24 cellular contexts compared by ENCODE assay signal in the genomic region with DNA sequence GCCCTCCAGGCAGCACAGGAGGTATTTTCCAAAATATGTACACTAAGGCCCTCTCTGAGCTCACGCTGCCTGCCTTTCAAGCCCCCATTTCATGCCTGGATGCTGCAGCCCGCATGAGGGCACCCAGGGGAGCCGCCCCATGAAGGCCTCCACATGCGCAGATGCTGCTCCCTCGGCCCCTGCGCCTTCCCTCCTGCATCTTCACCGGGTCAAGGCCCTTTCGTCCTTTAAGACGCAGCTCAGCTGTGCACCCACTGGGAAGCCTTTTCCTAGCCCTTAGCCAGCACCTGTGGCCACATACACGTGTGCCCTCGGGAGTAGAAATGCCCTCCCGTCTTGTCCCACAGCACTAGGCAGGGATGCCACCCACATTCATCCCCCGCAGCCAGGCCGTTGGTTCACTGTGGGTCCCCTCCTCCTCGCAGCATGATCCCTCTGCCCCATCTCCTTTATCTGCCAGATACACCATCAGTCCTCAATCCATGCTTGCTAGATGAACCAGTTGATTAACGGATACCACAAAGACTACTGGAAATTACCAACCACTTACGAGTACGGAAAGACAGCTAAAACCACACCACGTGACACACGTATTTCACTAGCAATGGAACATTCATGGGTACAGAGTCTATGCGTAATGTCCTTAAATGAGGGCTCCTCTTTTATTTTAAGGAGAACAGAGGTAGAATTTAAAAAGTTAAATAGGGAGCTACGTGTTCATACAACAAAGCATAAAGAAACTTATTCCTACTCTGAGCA.
A peak's percentile ranks its signal among the peaks of the same experiment; 100 is the strongest.
DNase-seq lines count a peak whose midpoint lies in the region; ATAC-seq and TF ChIP-seq lines count a peak whose summit lies in the region.
"Had no signal": no experiment of that assay in that cellular context is flagged by ENCODE, and none has a peak within 500 bp of the region (broad histone marks: within the 10 kb centered on the region; RNA-seq: fewer than 3 reads in every experiment).

No MANE protein-coding gene starts in this region.

- H3K4me1 Mint-ChIP-seq in CD14-positive monocyte (no peaks in the 10 kb centered on the region), H9 (peaks cover 7 to 13% of the 10 kb centered on the region in 2 experiments)
- H3K4me1 Mint-ChIP-seq in naive thymus-derived CD4-positive, alpha-beta T cell: no peaks in the 10 kb centered on the region
- H3K4me1 Mint-ChIP-seq: activated CD4-positive, alpha-beta memory T cell treated with anti-CD3 and anti-CD28 coated beads, Interleukin-2, amount 10 ng/mL, durations not matched to agents 7 days and 5 days had no signal

- H3K79me2 ChIP-seq in H9 (ENCODE audit: insufficient read depth, low read length) (no peaks in the 10 kb centered on the region), parathyroid adenoma (peaks cover 4% of the 10 kb centered on the region)

- H2BK12ac ChIP-seq in H9 (ENCODE audit: insufficient read length, low read depth, low read length): no peak overlapping the region

- H3K27ac ChIP-seq in H9 (ENCODE audit: insufficient read length, low read depth, low read length) (no peak overlapping the region), esophagus muscularis mucosa (replicated peaks in 1 of 4) (peak overlapping the region in 3 of 4 donors; percentile 4 to 52 (median 35)), parathyroid adenoma (peak overlapping the region; percentile 80)
- no peak overlapping the region for H3K27ac ChIP-seq in naive thymus-derived CD4-positive, alpha-beta T cell (ENCODE audit: low read depth, low read length)
- H3K27ac ChIP-seq: C4-2B had no signal

- no peaks in the 10 kb centered on the region for H3K23me2 ChIP-seq in H9 (ENCODE audit: insufficient read length, low read depth, low read length, poor library complexity, severe bottlenecking)

- H4K5ac ChIP-seq in H9 (ENCODE audit: insufficient read length, low read depth, low read length): no peak overlapping the region

- H3T11ph ChIP-seq in H9 (ENCODE audit: low read length): no peak overlapping the region

- no peak overlapping the region for H3K56ac ChIP-seq in H9 (ENCODE audit: insufficient read length, low read depth, low read length)

- H2AK5ac ChIP-seq in H9 (ENCODE audit: insufficient read length, low read length): no peak overlapping the region

- H3K27me3 ChIP-seq in H9 (ENCODE audit: insufficient read depth, low read length): no peaks in the 10 kb centered on the region
- no peaks in the 10 kb centered on the region for H3K27me3 ChIP-seq in esophagus muscularis mucosa
- no peaks in the 10 kb centered on the region for H3K27me3 ChIP-seq in parathyroid adenoma (ENCODE audit: control insufficient read depth, insufficient read depth, low read length)
- no peaks in the 10 kb centered on the region for H3K27me3 ChIP-seq in naive thymus-derived CD4-positive, alpha-beta T cell (ENCODE audit: control insufficient read depth in 2 of 2, insufficient read depth in 2 of 2, low read length in 2 of 2)

- H3K4me3 ChIP-seq in esophagus muscularis mucosa (no peak overlapping the region), parathyroid adenoma (ENCODE audit: low read depth, low read length) (no peak overlapping the region)
- no peak overlapping the region for H3K4me3 ChIP-seq in naive thymus-derived CD4-positive, alpha-beta T cell (ENCODE audit: low read length)
- H3K4me3 ChIP-seq: skin epidermis had no signal

- H3K36me3 Mint-ChIP-seq in CD14-positive monocyte (peaks cover 62 to 73% of the 10 kb centered on the region in 2 donors), H9 (ENCODE audit: insufficient read depth in 1 of 3, low read depth in 3 of 3) (no peaks in the 10 kb centered on the region; a peak in 2 of 7 replicates)
- peaks cover 0 to 2% (median 0%) of the 10 kb centered on the region in 5 donors for H3K36me3 Mint-ChIP-seq in naive thymus-derived CD4-positive, alpha-beta T cell

- intact Hi-C loops in CD14-positive monocyte (cut with micrococcal nuclease): no loop called here
- intact Hi-C loops in esophagus muscularis mucosa (cut with DNase I): no loop called here
- intact Hi-C loops in naive thymus-derived CD4-positive, alpha-beta T cell (cut with micrococcal nuclease): no loop called here

- H3K9me3 Mint-ChIP-seq in CD14-positive monocyte: no peaks in the 10 kb centered on the region
- H3K9me3 Mint-ChIP-seq in H9: no peaks in the 10 kb centered on the region
- H3K9me3 Mint-ChIP-seq in naive thymus-derived CD4-positive, alpha-beta T cell: peaks cover 0 to 12% (median 3%) of the 10 kb centered on the region in 11 donors

- H3K14ac ChIP-seq in H9 (ENCODE audit: insufficient read depth, low read length): no peak overlapping the region

- no peak for TF ChIP-seq CTCF in CD14-positive monocyte (IDR thresholded peaks at IDR 0.05)
- no peak for TF ChIP-seq CTCF in H9 (conservative IDR thresholded peaks at IDR 0.05)
- no peak for TF ChIP-seq CTCF in esophagus muscularis mucosa (IDR thresholded peaks at IDR 0.05)
- no peak for TF ChIP-seq CTCF in parathyroid adenoma (IDR thresholded peaks at IDR 0.05)

- H4K8ac ChIP-seq in H9 (replicated peaks; ENCODE audit: insufficient read length, low read depth, low read length): no peak overlapping the region

- no peak overlapping the region for H2BK20ac ChIP-seq in H9 (ENCODE audit: low read depth, low read length, poor library complexity, severe bottlenecking)

- no peak overlapping the region for H2BK120ac ChIP-seq in H9 (ENCODE audit: low read depth, low read length, poor library complexity, severe bottlenecking)

- H3K4me1 ChIP-seq in H9 (ENCODE audit: insufficient read depth, low read length) (no peaks in the 10 kb centered on the region), esophagus muscularis mucosa (peaks cover 0 to 14% (median 9%) of the 10 kb centered on the region in 4 donors), parathyroid adenoma (peaks cover 33% of the 10 kb centered on the region)
- no peaks in the 10 kb centered on the region for H3K4me1 ChIP-seq in naive thymus-derived CD4-positive, alpha-beta T cell (ENCODE audit: control insufficient read depth in 2 of 2, insufficient read depth in 2 of 2, low read length in 2 of 2)

- H3K4me2 ChIP-seq in H9 (ENCODE audit: insufficient read depth, insufficient read length, low read length): no peak overlapping the region
- peak overlapping the region; percentile 32 for H3K4me2 ChIP-seq in parathyroid adenoma (ENCODE audit: low read length)

- H2AFZ ChIP-seq in H9 (ENCODE audit: low read length) (no peak overlapping the region), parathyroid adenoma (peak overlapping the region; percentile 60)

- no peak for TF ChIP-seq EP300 in esophagus muscularis mucosa (IDR thresholded peaks at IDR 0.05)

- H2BK15ac ChIP-seq in H9 (ENCODE audit: low read depth, low read length): no peak overlapping the region

- H4K20me1 ChIP-seq in H9 (ENCODE audit: control insufficient read depth, insufficient read depth, insufficient read length): no peaks in the 10 kb centered on the region

- H4K91ac ChIP-seq in H9 (ENCODE audit: insufficient read length, low read depth, low read length): no peak overlapping the region

- H3K4me3 Mint-ChIP-seq in CD14-positive monocyte (no peak overlapping the region), H9 (no peak overlapping the region)
- H3K4me3 Mint-ChIP-seq in naive thymus-derived CD4-positive, alpha-beta T cell: no peak overlapping the region
- H3K4me3 Mint-ChIP-seq: activated CD4-positive, alpha-beta memory T cell treated with anti-CD3 and anti-CD28 coated beads, Interleukin-2, amount 10 ng/mL, durations not matched to agents 7 days and 5 days had no signal

- no peak overlapping the region for H2BK5ac ChIP-seq in H9 (ENCODE audit: insufficient read length, low read length)

- H3K18ac ChIP-seq in H9 (ENCODE audit: insufficient read length, low read depth, low read length): no peak overlapping the region

- H3K27ac Mint-ChIP-seq in CD14-positive monocyte: peak overlapping the region in 4 of 7 donors; percentile 36 to 73 (median 54)
- peak overlapping the region in 2 of 3 experiments; percentile 1 to 13; a peak in 2 of 7 replicates for H3K27ac Mint-ChIP-seq in H9
- H3K27ac Mint-ChIP-seq in naive thymus-derived CD4-positive, alpha-beta T cell: no peak overlapping the region
- H3K27ac Mint-ChIP-seq: activated CD4-positive, alpha-beta memory T cell treated with anti-CD3 and anti-CD28 coated beads, Interleukin-2, amount 10 ng/mL, durations not matched to agents 7 days and 5 days had no signal

- POLR2A ChIA-PET in naive thymus-derived CD4-positive, alpha-beta T cell (lab: Charles Lee): no interaction called here

- no CpG with 5 or more reads among the region's 22 CpGs for WGBS in H9 (ENCODE audit: extremely low coverage, insufficient read length, low lambda C conversion rate)
- WGBS in esophagus muscularis mucosa: 93% methylated on average over 22 of the region's 22 CpGs

- no peaks in the 10 kb centered on the region for H3K79me1 ChIP-seq in H9 (ENCODE audit: insufficient read depth, low read depth, low read length, poor library complexity, severe bottlenecking)

- H3K4ac ChIP-seq in H9 (ENCODE audit: low read depth, low read length): no peak overlapping the region

- TF ChIP-seq POLR2A in esophagus muscularis mucosa (IDR thresholded peaks at IDR 0.05; ENCODE audit: low read depth): no peak

- CTCF ChIA-PET in naive thymus-derived CD4-positive, alpha-beta T cell (lab: Charles Lee): no interaction called here

- ATAC-seq in GM18520 (IDR thresholded peaks at IDR 0.05; ENCODE audit: unreplicated experiment): no peak
- no peak for ATAC-seq in naive thymus-derived CD4-positive, alpha-beta T cell
- ATAC-seq: PC-3 had no signal

- H3K9me3 ChIP-seq in H9 (ENCODE audit: control insufficient read depth, low read depth, low read length) (no peaks in the 10 kb centered on the region), esophagus muscularis mucosa (no peaks in the 10 kb centered on the region), parathyroid adenoma (ENCODE audit: control insufficient read depth, low read length) (no peaks in the 10 kb centered on the region)
- H3K9me3 ChIP-seq in naive thymus-derived CD4-positive, alpha-beta T cell (ENCODE audit: control insufficient read depth in 2 of 3, low read length in 3 of 3): no peaks in the 10 kb centered on the region

- H3K9ac ChIP-seq in H9 (ENCODE audit: extremely low read depth, insufficient read length, low read length) (no peak overlapping the region), parathyroid adenoma (no peak overlapping the region)

- H3K27me3 Mint-ChIP-seq in CD14-positive monocyte (ENCODE audit: low read depth in 3 of 3): no peaks in the 10 kb centered on the region
- no peaks in the 10 kb centered on the region for H3K27me3 Mint-ChIP-seq in H9 (ENCODE audit: low read depth)
- H3K27me3 Mint-ChIP-seq in naive thymus-derived CD4-positive, alpha-beta T cell: no peaks in the 10 kb centered on the region
- H3K27me3 Mint-ChIP-seq: activated CD4-positive, alpha-beta memory T cell treated with anti-CD3 and anti-CD28 coated beads, Interleukin-2, amount 10 ng/mL, durations not matched to agents 7 days and 5 days had no signal

- H3K36me3 ChIP-seq in esophagus muscularis mucosa (peaks cover 6 to 50% (median 34%) of the 10 kb centered on the region in 4 donors), parathyroid adenoma (ENCODE audit: control insufficient read depth, insufficient read depth, low read length) (no peaks in the 10 kb centered on the region)
- no peaks in the 10 kb centered on the region for H3K36me3 ChIP-seq in naive thymus-derived CD4-positive, alpha-beta T cell (ENCODE audit: control insufficient read depth in 2 of 3, insufficient read depth in 3 of 3, low read length in 3 of 3)

- H3K23ac ChIP-seq in H9 (ENCODE audit: insufficient read length, low read depth, low read length): no peak overlapping the region

- no peak for DNase-seq in CD14-positive monocyte (ENCODE audit: low spot score)
- no peak for DNase-seq in H9
- DNase-seq in esophagus muscularis mucosa (ENCODE audit: extremely low spot score): no peak
- no peak for DNase-seq in AML-193 (lab: John Stamatoyannopoulos, UW)
- DNase-seq in mucosa of gallbladder (ENCODE audit: low spot score): no peak
- no peak for DNase-seq in naive thymus-derived CD4-positive, alpha-beta T cell
- DNase-seq: activated CD4-positive, alpha-beta memory T cell treated with anti-CD3 and anti-CD28 coated beads, Interleukin-2, amount 10 ng/mL, durations not matched to agents 7 days and 5 days; activated effector memory CD4-positive, alpha-beta T cell treated with Interleukin-2 at 50 U/mL for 16 hours; Calu3; DMS79 treated with DMSO at 0.1 percent for 48 hours; effector CD4-positive, alpha-beta T cell; GF-D8; HCEC 1CT; NCI-H1092; NCI-H187 treated with DMSO at 0.1 percent for 48 hours; NCI-H2171 treated with DMSO at 0.1 percent for 48 hours; NCI-H524; PC-3; stimulated activated CD8-positive, alpha-beta memory T cell treated with anti-CD3 and anti-CD28 coated beads, Interleukin-4, amount 100 ng/mL, for 48 hours; SW 1271 had no signal

Comparison
In these comparisons a context has a peak if more than half of its experiments do, and no peak if none do; other contexts are left out.
1. H3K27ac Mint-ChIP-seq: peak in CD14-positive monocyte (4 of 7) and H9 (2 of 3); none in naive thymus-derived CD4-positive, alpha-beta T cell (0 of 9).
2. H3K27ac ChIP-seq: peak in esophagus muscularis mucosa (3 of 4) and parathyroid adenoma (single experiment); none in H9 (single experiment) and naive thymus-derived CD4-positive, alpha-beta T cell (single experiment).